In the genomic region with DNA sequence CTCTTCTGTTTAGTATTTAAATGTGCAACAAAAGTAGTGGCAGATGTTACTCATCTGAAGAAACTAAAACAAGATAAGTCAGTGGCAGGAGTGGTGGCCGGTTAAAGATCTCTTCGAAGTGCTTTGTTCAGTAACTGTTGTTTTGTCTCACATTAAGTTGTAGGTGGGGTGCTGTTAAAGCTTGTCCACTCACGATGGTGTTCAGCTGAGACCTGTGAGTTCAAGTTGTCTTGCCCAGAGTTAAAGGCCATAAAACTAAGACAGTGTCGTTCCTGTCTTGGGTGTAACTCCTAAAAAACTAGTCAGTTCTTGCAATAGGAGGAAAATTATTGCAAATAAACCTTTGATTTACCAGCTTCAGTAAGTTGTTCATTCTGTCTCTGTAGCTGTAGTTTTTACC, we compare ENCODE assay signal across 13 cellular contexts. TPM values are rescaled to one million over a fixed set of nuclear protein-coding genes. Genes with fewer than 3 reads are reported as not detected.
A peak's percentile ranks its signal among the peaks of the same experiment; 100 is the strongest.
DNase-seq lines count a peak whose midpoint lies in the region; ATAC-seq and TF ChIP-seq lines count a peak whose summit lies in the region.
"Had no signal": no experiment of that assay in that cellular context is flagged by ENCODE, and none has a peak within 500 bp of the region (broad histone marks: within the 10 kb centered on the region; RNA-seq: fewer than 3 reads in every experiment).

No MANE protein-coding gene starts in this region.

- H2AFZ ChIP-seq in smooth muscle cell (ENCODE audit: low read depth): peak overlapping the region; percentile 86

- 38% methylated on average over 4 of the region's 4 CpGs for WGBS in smooth muscle cell (ENCODE audit: low lambda C conversion rate)

- H4K20me1 ChIP-seq in smooth muscle cell (ENCODE audit: low read depth): no peaks in the 10 kb centered on the region

- no peak overlapping the region for H3K27ac ChIP-seq in smooth muscle cell (ENCODE audit: low read depth)
- H3K27ac ChIP-seq: 22Rv1 had no signal

- peak overlapping the region; percentile 84 for H3K4me2 ChIP-seq in smooth muscle cell

- no peaks in the 10 kb centered on the region for H3K79me2 ChIP-seq in smooth muscle cell (ENCODE audit: low read depth)

- in situ Hi-C loops in astrocyte of the spinal cord (cut with HindIII; ENCODE audit: low sequenced_read_pairs): no loop called here

- H3K4me3 ChIP-seq in astrocyte of the spinal cord (ENCODE audit: low read depth, low read length): no peak overlapping the region
- no peak overlapping the region for H3K4me3 ChIP-seq in smooth muscle cell
- H3K4me3 ChIP-seq: K562, tibial nerve had no signal

- DNase-seq in DMS53 (lab: John Stamatoyannopoulos, UW): peak; percentile 50
- no peak for DNase-seq in DMS53 treated with DMSO at 0.1 percent for 48 hours (lab: John Stamatoyannopoulos, UW; ENCODE audit: unreplicated experiment)
- peak; percentile 8 for DNase-seq in astrocyte of the spinal cord (ENCODE audit: low read depth, low spot score)
- peak; percentile 26 for DNase-seq in left kidney (ENCODE audit: low read depth, low spot score)
- no peak for DNase-seq in smooth muscle cell (lab: John Stamatoyannopoulos, UW; ENCODE audit: unreplicated experiment)
- DNase-seq in NCI-H187 treated with DMSO at 0.1 percent for 48 hours (lab: John Stamatoyannopoulos, UW): no peak
- DNase-seq: NCI-H226 had no signal

- no peak overlapping the region for H3K9ac ChIP-seq in smooth muscle cell (ENCODE audit: low read depth)

- no peaks in the 10 kb centered on the region for H3K27me3 ChIP-seq in smooth muscle cell (ENCODE audit: low read depth)
- H3K27me3 ChIP-seq: tibial nerve had no signal

- H3F3A ChIP-seq in smooth muscle cell (ENCODE audit: low read depth): no peaks in the 10 kb centered on the region

- ATAC-seq in GM18858 (IDR thresholded peaks at IDR 0.05; ENCODE audit: unreplicated experiment) (no peak), HG02970 (IDR thresholded peaks at IDR 0.05; ENCODE audit: low FRiP score, unreplicated experiment) (no peak)
- ATAC-seq: K562 had no signal

- TF ChIP-seq CTCF in astrocyte of the spinal cord (IDR thresholded peaks at IDR 0.05; ENCODE audit: low read depth, low read length): no peak
- TF ChIP-seq CTCF in smooth muscle cell (IDR thresholded peaks at IDR 0.05; ENCODE audit: borderline replicate concordance, insufficient read depth, poor library complexity, severe bottlenecking): no peak

- no peaks in the 10 kb centered on the region for H3K36me3 ChIP-seq in smooth muscle cell (ENCODE audit: low read depth)
- H3K36me3 ChIP-seq: tibial nerve had no signal

- H3K9me3 ChIP-seq in smooth muscle cell (replicated peaks; ENCODE audit: low read depth): no peaks in the 10 kb centered on the region
- H3K9me3 ChIP-seq: tibial nerve had no signal

- H3K4me1 ChIP-seq in smooth muscle cell (ENCODE audit: low read depth): peaks cover 5% of the 10 kb centered on the region

RNA-seq across cellular contexts. Expression of a gene that starts 0.9 kb away (rescaled TPM):
- 0.63 and 1.1 TPM in 2 replicates for total RNA-seq in smooth muscle cell
- 0.86 and 0.97 TPM in 2 replicates for polyA plus RNA-seq in smooth muscle cell
- total RNA-seq: K562, pulmonary artery endothelial cell had no signal
- polyA plus RNA-seq: K562 had no signal

Comparison
In these comparisons a context has a peak if more than half of its experiments do, and no peak if none do; other contexts are left out.
1. DNase-seq: peak in DMS53 (single experiment), astrocyte of the spinal cord (single experiment) and left kidney (single experiment); none in DMS53 treated with DMSO at 0.1 percent for 48 hours (single experiment), smooth muscle cell (single experiment) and NCI-H187 treated with DMSO at 0.1 percent for 48 hours (single experiment).